In the genomic region with DNA sequence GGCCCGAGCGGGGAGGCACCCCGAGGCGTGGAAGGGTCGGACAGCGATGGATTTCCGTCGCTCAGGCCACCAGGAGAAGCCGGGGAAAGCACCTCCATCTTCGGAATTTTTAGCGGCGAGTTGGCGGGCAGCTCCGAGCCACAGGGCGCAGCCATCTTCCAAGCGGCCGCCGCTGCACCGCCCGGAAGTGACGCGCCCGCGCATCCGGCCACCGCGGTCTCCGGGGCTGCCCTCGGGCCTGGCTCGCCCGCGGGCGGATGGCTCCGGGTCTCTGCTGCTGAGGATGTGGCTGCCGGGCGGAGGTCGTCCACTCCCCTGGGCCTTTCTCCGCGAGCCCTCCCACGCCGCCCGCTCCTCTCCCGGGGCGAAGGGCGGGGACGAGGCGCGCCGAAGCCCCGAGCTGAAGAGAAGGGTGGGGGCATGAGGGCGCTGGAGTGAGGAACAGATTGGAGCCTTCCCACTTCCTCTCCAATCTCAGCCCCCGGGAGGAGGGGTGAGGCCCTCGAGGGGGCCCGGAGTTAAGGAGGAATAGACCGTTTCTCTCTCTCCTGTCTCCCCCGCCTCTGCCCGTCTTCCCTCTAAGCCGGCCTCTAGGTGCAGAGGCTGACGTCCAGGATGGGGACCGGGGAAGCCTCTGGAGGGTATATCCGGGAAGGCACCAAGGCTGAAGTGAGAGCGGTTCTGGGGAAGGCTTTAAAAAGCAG, we compare ENCODE assay signal across 8 cellular contexts. TPM values are rescaled to one million over a fixed set of nuclear protein-coding genes. Genes with fewer than 3 reads are reported as not detected.
DNase-seq lines count a peak whose midpoint lies in the region; ATAC-seq and TF ChIP-seq lines count a peak whose summit lies in the region.

Gene MSANTD2 (minus strand): TSS at position 181 of the 704 bp plus-strand sequence. CDS start 26 bp downstream, at position 155.

- ATAC-seq in GM18861 (IDR thresholded peaks at IDR 0.05; ENCODE audit: unreplicated experiment) (peak; percentile 85), HG03066 (IDR thresholded peaks at IDR 0.05; ENCODE audit: low read depth, unreplicated experiment) (peak; percentile 84)

- H3K27ac Mint-ChIP-seq in chondrocyte (ENCODE audit: unreplicated experiment): peak within 1 kb of the TSS; percentile 96

- H3K36me3 Mint-ChIP-seq in chondrocyte (ENCODE audit: low read depth): no peaks in the 10 kb centered on the region

- H3K4me3 ChIP-seq in AG04449 (ENCODE audit: low read depth, low read length): peak within 1 kb of the TSS; percentile 82

- H3K4me1 Mint-ChIP-seq in chondrocyte (ENCODE audit: low read depth): peaks cover 33% of the 10 kb centered on the region

- CTCF ChIA-PET in AG04449 (lab: Yijun Ruan, JAX): interaction anchor here (1.6 to 21.6 kb wide), 8 partner anchors 6 to 156 kb away, joined by 5 to 331 read pairs (median 18); partner anchors contain the start of gene ESAM

- no peaks in the 10 kb centered on the region for H3K27me3 Mint-ChIP-seq in chondrocyte (ENCODE audit: low read depth)

- TF ChIP-seq CTCF in AG04449 (IDR thresholded peaks at IDR 0.05; ENCODE audit: insufficient read depth, low read length, missing control alignments): no peak
- peak; percentile 22 for TF ChIP-seq CTCF in chondrocyte (IDR thresholded peaks at IDR 0.05)

- H3K9me3 Mint-ChIP-seq in chondrocyte (ENCODE audit: low read depth): no peaks in the 10 kb centered on the region

- POLR2A ChIA-PET in AG04449 (lab: Yijun Ruan, JAX): interaction anchor here (0.7 to 1.9 kb wide), 3 partner anchors 14 to 76 kb away, joined by 3 to 7 read pairs (median 3); no protein-coding TSS in a partner anchor

- H3K4me3 Mint-ChIP-seq in chondrocyte (ENCODE audit: unreplicated experiment): peak within 1 kb of the TSS; percentile 89

- DNase-seq in AG04449 (ENCODE audit: low read depth, low spot score) (peak; percentile 17), NCI-H345 (lab: John Stamatoyannopoulos, UW) (peak; percentile 81), chondrocyte (ENCODE audit: low spot score) (peak; percentile 94), kidney tubule cell (ENCODE audit: low spot score) (peak; percentile 77)
- peak; percentile 54 to 70 for DNase-seq in activated CD4-positive, alpha-beta T cell treated with anti-CD3 and anti-CD28 coated beads for 24 hours (ENCODE audit: low read depth in 2 of 2)
- DNase-seq in stimulated activated CD4-positive, alpha-beta T cell treated with anti-CD3 and anti-CD28 coated beads, Interleukin-1b, Interleukin-23, amount 100 ng/mL, for 24 hours (ENCODE audit: low read depth in 4 of 4, low spot score in 1 of 4): peak; percentile 50 to 74 (median 60)

RNA-seq across cellular contexts. Expression of gene MSANTD2, which starts in this region (rescaled TPM):
- 10.4 to 12.5 TPM (median 10.6 TPM) in 3 replicates for total RNA-seq in chondrocyte

Comparison
In these comparisons a context has a peak if more than half of its experiments do, and no peak if none do; other contexts are left out.
1. Peak in every context shown above with its lines: DNase-seq, ATAC-seq and H3K4me3 ChIP-seq.
2. DNase-seq: peak in every context shown above with its lines; median percentile 94 in chondrocyte; 81 in NCI-H345; 77 in kidney tubule cell; 62 in activated CD4-positive, alpha-beta T cell treated with anti-CD3 and anti-CD28 coated beads for 24 hours; 60 in stimulated activated CD4-positive, alpha-beta T cell treated with anti-CD3 and anti-CD28 coated beads, Interleukin-1b, Interleukin-23, amount 100 ng/mL, for 24 hours; 17 in AG04449.